Comparison of ENCODE assay signal across 26 cellular contexts in genomic region chr21:32545948-32546441, GRCh38. TPM values are rescaled to one million over a fixed set of nuclear protein-coding genes. Genes with fewer than 3 reads are reported as not detected.
A peak's percentile ranks its signal among the peaks of the same experiment; 100 is the strongest.
DNase-seq lines count a peak whose midpoint lies in the region; FAIRE-seq and TF ChIP-seq lines count a peak whose summit lies in the region.
"Had no signal": no experiment of that assay in that cellular context is flagged by ENCODE, and none has a peak within 500 bp of the region (broad histone marks: within the 10 kb centered on the region; RNA-seq: fewer than 3 reads in every experiment).

No MANE protein-coding gene starts in this region.

- no peaks in the 10 kb centered on the region for H3K27me3 Mint-ChIP-seq in activated CD4-positive, alpha-beta memory T cell treated with anti-CD3 and anti-CD28 coated beads, Interleukin-2, amount 10 ng/mL, durations not matched to agents 7 days and 5 days
- H3K27me3 Mint-ChIP-seq: brain; CD4-positive, alpha-beta T cell had no signal

- POLR2A ChIA-PET in endothelial cell of umbilical vein (lab: Charles Lee), result no interaction called here
- POLR2A ChIA-PET in activated CD4-positive, alpha-beta memory T cell treated with anti-CD3 and anti-CD28 coated beads, Interleukin-2, amount 10 ng/mL, durations not matched to agents 7 days and 5 days (lab: Charles Lee), result no interaction called here

- no peak overlapping the region for H3K9ac ChIP-seq in endothelial cell of umbilical vein (replicated peaks; ENCODE audit: extremely low read depth, insufficient read depth, low read length)
- H3K9ac ChIP-seq: KMS-11 had no signal

- DNase-seq in H54 (ENCODE audit: insufficient read length, low spot score) (no peak), RPMI7951 (ENCODE audit: low read depth) (peak; percentile 48), endothelial cell of umbilical vein (ENCODE audit: low read depth, low spot score) (peak; percentile 38), non-pigmented ciliary epithelial cell (ENCODE audit: low read depth) (peak; percentile 8), SIG-M5 (lab: John Stamatoyannopoulos, UW) (no peak), mesenteric fat pad (ENCODE audit: low spot score) (no peak)
- no peak for DNase-seq in activated CD4-positive, alpha-beta memory T cell treated with anti-CD3 and anti-CD28 coated beads, Interleukin-2, amount 10 ng/mL, durations not matched to agents 7 days and 5 days
- DNase-seq: activated CD4-positive, alpha-beta T cell treated with anti-CD3 and anti-CD28 coated beads, Interleukin-2, amount 10 ng/mL, durations not matched to agents 24 days and 14 days; activated naive CD8-positive, alpha-beta T cell treated with anti-CD3 and anti-CD28 coated beads, Interleukin-2, amount 10 ng/mL, durations not matched to agents 7 days and 5 days; CD4-positive, alpha-beta T cell; DMS 273 treated with DMSO at 0.1 percent for 48 hours; effector memory CD4-positive, alpha-beta T cell; H9; left lung; mucosa of descending colon; NCI-H1048; NCI-H187 treated with DMSO at 0.1 percent for 48 hours; stimulated activated CD4-positive, alpha-beta T cell treated with anti-CD3 and anti-CD28 coated beads, Interleukin-1b, Interleukin-23, amount 100 ng/mL, for 48 hours had no signal

- no peaks in the 10 kb centered on the region for H4K20me1 ChIP-seq in endothelial cell of umbilical vein (replicated peaks; ENCODE audit: control insufficient read depth, extremely low read depth, insufficient read depth, low read length)

- intact Hi-C loops in endothelial cell of umbilical vein (cut with micrococcal nuclease), result loop anchor here (2.0 kb wide), 1 partner anchor 23 kb away; no protein-coding TSS in a partner anchor

- peaks cover 22% of the 10 kb centered on the region for H3K4me1 ChIP-seq in endothelial cell of umbilical vein (ENCODE audit: control insufficient read depth, extremely low read depth, insufficient read depth, low read length)
- H3K4me1 ChIP-seq: left lung, suprapubic skin had no signal

- no peak overlapping the region for H3K4me3 Mint-ChIP-seq in activated CD4-positive, alpha-beta memory T cell treated with anti-CD3 and anti-CD28 coated beads, Interleukin-2, amount 10 ng/mL, durations not matched to agents 7 days and 5 days
- H3K4me3 Mint-ChIP-seq: activated CD4-positive, alpha-beta T cell treated with anti-CD3 and anti-CD28 coated beads, Interleukin-2, amount 10 ng/mL, durations not matched to agents 24 days and 14 days; activated naive CD8-positive, alpha-beta T cell treated with anti-CD3 and anti-CD28 coated beads, Interleukin-2, amount 10 ng/mL, durations not matched to agents 7 days and 5 days; brain; CD4-positive, alpha-beta T cell; H9 had no signal

- no peaks in the 10 kb centered on the region for H3K36me3 ChIP-seq in endothelial cell of umbilical vein (ENCODE audit: control insufficient read depth in 2 of 2, extremely low read depth in 1 of 2, insufficient read depth in 2 of 2, low read length in 2 of 2)
- H3K36me3 ChIP-seq: left lung, suprapubic skin had no signal

- no peaks in the 10 kb centered on the region for H3K27me3 ChIP-seq in endothelial cell of umbilical vein (ENCODE audit: control insufficient read depth in 2 of 2, insufficient read depth in 2 of 2, low read length in 2 of 2)
- H3K27me3 ChIP-seq: left lung, suprapubic skin had no signal

- TF ChIP-seq POLR2A in H54 (IDR thresholded peaks at IDR 0.05; ENCODE audit: low read depth, low read length) (no peak), endothelial cell of umbilical vein (IDR thresholded peaks at IDR 0.05; ENCODE audit: low read depth, low read length) (no peak)

- no TSS peak for BruUV-seq in endothelial cell of umbilical vein (replicated peaks; lab: Mats Ljungman, UMichigan)

- H2AFZ ChIP-seq in endothelial cell of umbilical vein (ENCODE audit: low read depth, low read length), result peak overlapping the region; percentile 15

- FAIRE-seq in H54 (lab: Jason Lieb, UNC), result peak; percentile 61
- no peak for FAIRE-seq in endothelial cell of umbilical vein (lab: Jason Lieb, UNC)
- FAIRE-seq: G401.6, TTC549, urothelium cell line had no signal

- TF ChIP-seq CTCF in endothelial cell of umbilical vein (IDR thresholded peaks at IDR 0.05; ENCODE audit: extremely low read depth in 1 of 2, insufficient read depth in 1 of 2, low read depth in 1 of 2, low read length in 2 of 2), result no peak

- H3K9me3 ChIP-seq in endothelial cell of umbilical vein (replicated peaks; ENCODE audit: control insufficient read depth, insufficient read depth, low read length), result no peaks in the 10 kb centered on the region
- H3K9me3 ChIP-seq: left lung, mucosa of descending colon, suprapubic skin had no signal

- H3K27ac ChIP-seq in endothelial cell of umbilical vein (ENCODE audit: insufficient read depth, low read depth, low read length), result peak overlapping the region; percentile 96
- H3K27ac ChIP-seq: KMS-11, left lung, skin epidermis, suprapubic skin had no signal

- CTCF ChIA-PET in endothelial cell of umbilical vein (lab: Charles Lee), result interaction anchor here (2.4 kb wide), 1 partner anchor 22 kb away, joined by 5 read pairs; no protein-coding TSS in a partner anchor
- CTCF ChIA-PET in activated CD4-positive, alpha-beta memory T cell treated with anti-CD3 and anti-CD28 coated beads, Interleukin-2, amount 10 ng/mL, durations not matched to agents 7 days and 5 days (lab: Charles Lee), result no interaction called here

- H3K9me1 ChIP-seq in endothelial cell of umbilical vein (replicated peaks; ENCODE audit: control insufficient read depth, extremely low read depth, insufficient read depth, low read length), result no peaks in the 10 kb centered on the region

- no peak overlapping the region for H3K4me2 ChIP-seq in endothelial cell of umbilical vein (ENCODE audit: insufficient read depth, low read length)
- H3K4me2 ChIP-seq: KMS-11 had no signal

- no peak overlapping the region for H3K4me3 ChIP-seq in endothelial cell of umbilical vein (replicated peaks in 1 of 3; ENCODE audit: insufficient read depth in 1 of 3, low read depth in 1 of 3, low read length in 3 of 3)
- H3K4me3 ChIP-seq: left lung, mucosa of descending colon, skin epidermis, suprapubic skin had no signal

- no peak overlapping the region for H3K27ac Mint-ChIP-seq in activated CD4-positive, alpha-beta memory T cell treated with anti-CD3 and anti-CD28 coated beads, Interleukin-2, amount 10 ng/mL, durations not matched to agents 7 days and 5 days
- H3K27ac Mint-ChIP-seq: activated CD4-positive, alpha-beta T cell treated with anti-CD3 and anti-CD28 coated beads, Interleukin-2, amount 10 ng/mL, durations not matched to agents 24 days and 14 days; activated naive CD8-positive, alpha-beta T cell treated with anti-CD3 and anti-CD28 coated beads, Interleukin-2, amount 10 ng/mL, durations not matched to agents 7 days and 5 days; brain; CD4-positive, alpha-beta T cell; H9 had no signal

- H3K4me1 Mint-ChIP-seq in activated CD4-positive, alpha-beta memory T cell treated with anti-CD3 and anti-CD28 coated beads, Interleukin-2, amount 10 ng/mL, durations not matched to agents 7 days and 5 days, result no peaks in the 10 kb centered on the region
- H3K4me1 Mint-ChIP-seq: activated CD4-positive, alpha-beta T cell treated with anti-CD3 and anti-CD28 coated beads, Interleukin-2, amount 10 ng/mL, durations not matched to agents 24 days and 14 days had no signal

- H3K36me3 Mint-ChIP-seq in activated CD4-positive, alpha-beta memory T cell treated with anti-CD3 and anti-CD28 coated beads, Interleukin-2, amount 10 ng/mL, durations not matched to agents 7 days and 5 days (ENCODE audit: low read depth), result no peaks in the 10 kb centered on the region
- H3K36me3 Mint-ChIP-seq: activated naive CD8-positive, alpha-beta T cell treated with anti-CD3 and anti-CD28 coated beads, Interleukin-2, amount 10 ng/mL, durations not matched to agents 7 days and 5 days; brain had no signal

- no peaks in the 10 kb centered on the region for H3K79me2 ChIP-seq in endothelial cell of umbilical vein (ENCODE audit: control insufficient read depth, insufficient read depth, low read length)

- H3K9me3 Mint-ChIP-seq in activated CD4-positive, alpha-beta memory T cell treated with anti-CD3 and anti-CD28 coated beads, Interleukin-2, amount 10 ng/mL, durations not matched to agents 7 days and 5 days, result no peaks in the 10 kb centered on the region
- H3K9me3 Mint-ChIP-seq: activated CD4-positive, alpha-beta T cell treated with anti-CD3 and anti-CD28 coated beads, Interleukin-2, amount 10 ng/mL, durations not matched to agents 24 days and 14 days; activated naive CD8-positive, alpha-beta T cell treated with anti-CD3 and anti-CD28 coated beads, Interleukin-2, amount 10 ng/mL, durations not matched to agents 7 days and 5 days; CD4-positive, alpha-beta T cell; H9 had no signal

- dilution Hi-C loops in endothelial cell of umbilical vein (cut with MboI; ENCODE audit: extremely low pct_ligation_motif_present, low sequenced_read_pairs), result no loop called here

TF ChIP-seq in endothelial cell of umbilical vein, 7 proteins besides CTCF, POLR2A, EP300 and RAD21:
- TF ChIP-seq MYC (IDR thresholded peaks at IDR 0.05; ENCODE audit: low read depth, low read length) (no peak), GATA2 (IDR thresholded peaks at IDR 0.05; ENCODE audit: insufficient read depth, insufficient read length, low read depth, low read length) (no peak), POLR2AphosphoS5 (IDR thresholded peaks at IDR 0.05; ENCODE audit: insufficient read depth, low read depth, low read length) (no peak), MAX (IDR thresholded peaks at IDR 0.05; ENCODE audit: insufficient read depth, insufficient read length) (no peak)
TF ChIP-seq in endothelial cell of umbilical vein: peak in this region for 0.

RNA-seq across cellular contexts. Expression of gene TCP10L, which starts 39.3 kb away (rescaled TPM):
- 0.96 TPM in 1 of 2 replicates, not detected in the other for total RNA-seq in RPMI7951 (2014; rRNA removed; shearing (Covaris generic))
- total RNA-seq in endothelial cell of umbilical vein (not detected in 2 replicates), mesenteric fat pad (0.13 TPM)
- 0.06 and 0.07 TPM in 2 replicates for polyA plus RNA-seq in endothelial cell of umbilical vein
- polyA plus RNA-seq in endothelial cell of umbilical vein (2011; cell fraction: cytosol; rRNA removed), result 0.21 and 0.22 TPM in 2 replicates
- 0.34 and 0.49 TPM in 2 replicates for polyA plus RNA-seq in endothelial cell of umbilical vein (2011; cell fraction: nucleus; rRNA removed)
- 0.52 and 0.54 TPM in 2 replicates for polyA plus RNA-seq in endothelial cell of umbilical vein (2012)
- polyA minus RNA-seq in endothelial cell of umbilical vein, result 0.23 and 0.29 TPM in 2 replicates
- polyA minus RNA-seq in endothelial cell of umbilical vein (2011; cell fraction: cytosol; rRNA and poly(A)+ RNA removed), result 1.3 TPM
- not detected in 2 replicates for polyA minus RNA-seq in endothelial cell of umbilical vein (2011; cell fraction: nucleus; rRNA and poly(A)+ RNA removed)
- under 1 TPM; 0.53 to 0.95 TPM for total RNA-seq in activated CD4-positive, alpha-beta memory T cell treated with anti-CD3 and anti-CD28 coated beads, Interleukin-2, amount 10 ng/mL, durations not matched to agents 7 days and 5 days
- total RNA-seq: pulmonary artery endothelial cell had no signal

Comparison
In these comparisons a context has a peak if more than half of its experiments do, and no peak if none do; other contexts are left out.
1. DNase-seq: peak in RPMI7951 (single experiment), endothelial cell of umbilical vein (single experiment) and non-pigmented ciliary epithelial cell (single experiment); none in H54 (single experiment), SIG-M5 (single experiment), mesenteric fat pad (single experiment) and activated CD4-positive, alpha-beta memory T cell treated with anti-CD3 and anti-CD28 coated beads, Interleukin-2, amount 10 ng/mL, durations not matched to agents 7 days and 5 days (single experiment).